ENCODE assay signal across 20 cellular contexts in genomic region chr21:45082715-45083114, GRCh38. TPM values are rescaled to one million over a fixed set of nuclear protein-coding genes. Genes with fewer than 3 reads are reported as not detected.
DNase-seq lines count a peak whose midpoint lies in the region; ATAC-seq, FAIRE-seq and TF ChIP-seq lines count a peak whose summit lies in the region.
"Had no signal": no experiment of that assay in that cellular context is flagged by ENCODE, and none has a peak within 500 bp of the region (broad histone marks: within the 10 kb centered on the region; RNA-seq: fewer than 3 reads in every experiment).

No MANE protein-coding gene starts in this region.

- CTCF ChIA-PET in HepG2 (lab: Yijun Ruan, JAX; ENCODE audit: low intra/inter-chr PET ratio, low total read pairs): no interaction called here
- CTCF ChIA-PET in T-cell (lab: Charles Lee): no interaction called here

- H3K36me3 ChIP-seq in right lobe of liver (no peaks in the 10 kb centered on the region), HepG2 (replicated peaks in 1 of 2; ENCODE audit: control insufficient read depth in 1 of 2, insufficient read depth in 2 of 2, low read length in 2 of 2) (peaks cover 0 to 12% of the 10 kb centered on the region in 2 experiments; a peak in 1 of 5 replicates), endodermal cell (ENCODE audit: control insufficient read depth, insufficient read depth, low read length) (no peaks in the 10 kb centered on the region)
- H3K36me3 ChIP-seq: Peyer's patch, SJCRH30, thyroid gland had no signal

- no peak overlapping the region for H3K4me2 ChIP-seq in HepG2 (ENCODE audit: low read depth, low read length)

- peaks cover 98 to 99% (median 99%) of the 10 kb centered on the region in 3 donors for H3K4me1 Mint-ChIP-seq in T-cell
- H3K4me1 Mint-ChIP-seq in endodermal cell: no peaks in the 10 kb centered on the region

- TF ChIP-seq EP300 in HepG2 (IDR thresholded peaks at IDR 0.05; ENCODE audit: low read depth in 2 of 2, low read length in 2 of 2) (no peak), HepG2 (CRISPR knock-in tag; IDR thresholded peaks at IDR 0.05; ENCODE audit: borderline replicate concordance) (no peak)

- TF ChIP-seq CTCF in right lobe of liver (IDR thresholded peaks at IDR 0.05): no peak
- no peak for TF ChIP-seq CTCF in HepG2 (CRISPR knock-in tag; IDR thresholded peaks at IDR 0.05)
- TF ChIP-seq CTCF in endodermal cell (conservative IDR thresholded peaks at IDR 0.05): no peak

- H3K4me3 ChIP-seq in right lobe of liver (no peak overlapping the region), HepG2 (replicated peaks in 1 of 3; ENCODE audit: insufficient read depth in 1 of 3, low read depth in 2 of 3, low read length in 3 of 3) (no peak overlapping the region), endodermal cell (ENCODE audit: low read length) (no peak overlapping the region)
- H3K4me3 ChIP-seq: Peyer's patch, SJCRH30, thyroid gland had no signal

- no peak overlapping the region for H3K27ac ChIP-seq in right lobe of liver
- H3K27ac ChIP-seq in HepG2 (ENCODE audit: extremely low read length, insufficient read depth, low read length): no peak overlapping the region
- no peak overlapping the region for H3K27ac ChIP-seq in endodermal cell (ENCODE audit: low read depth, low read length)
- H3K27ac ChIP-seq: parathyroid adenoma, Peyer's patch, SJCRH30, thyroid gland had no signal

- H3K27me3 ChIP-seq in right lobe of liver (no peaks in the 10 kb centered on the region), HepG2 (ENCODE audit: control insufficient read depth in 1 of 2, insufficient read depth in 2 of 2, low read length in 2 of 2) (no peaks in the 10 kb centered on the region), endodermal cell (ENCODE audit: control insufficient read depth, insufficient read depth, low read length, poor library complexity, severe bottlenecking) (no peaks in the 10 kb centered on the region)
- H3K27me3 ChIP-seq: Peyer's patch, SJCRH30, thyroid gland had no signal

- H3K9ac ChIP-seq in HepG2 (ENCODE audit: insufficient read depth, low read depth, low read length) (no peak overlapping the region), endodermal cell (ENCODE audit: extremely low read depth, low read length, poor library complexity, severe bottlenecking) (no peak overlapping the region)
- H3K9ac ChIP-seq: parathyroid adenoma had no signal

- H3K4me1 ChIP-seq in right lobe of liver: no peaks in the 10 kb centered on the region
- 0 out of 2 replicates have a peak, but pooled peaks cover 7% of the 10 kb centered on the region for H3K4me1 ChIP-seq in HepG2 (ENCODE audit: insufficient read depth, low read length)
- no peaks in the 10 kb centered on the region for H3K4me1 ChIP-seq in endodermal cell (ENCODE audit: control insufficient read depth, insufficient read depth, low read length)
- H3K4me1 ChIP-seq: parathyroid adenoma, SJCRH30, thyroid gland had no signal

- H3K9me3 ChIP-seq in right lobe of liver (no peaks in the 10 kb centered on the region), HepG2 (ENCODE audit: low read length) (no peaks in the 10 kb centered on the region), endodermal cell (ENCODE audit: control insufficient read depth, low read length) (no peaks in the 10 kb centered on the region)
- H3K9me3 ChIP-seq: Peyer's patch, SJCRH30, thyroid gland had no signal

- 63% methylated on average over 1 of the region's 4 CpGs for WGBS in right lobe of liver (ENCODE audit: insufficient coverage, low coverage, low lambda C conversion rate, missing lambda C conversion rate)
- WGBS in HepG2 (ENCODE audit: low lambda C conversion rate): 94% methylated on average over 4 of the region's 4 CpGs
- WGBS in endodermal cell (ENCODE audit: insufficient coverage in 1 of 2, insufficient read length in 1 of 2), 2 experiments: 87 to 95% methylated on average over 4 of the region's 4 CpGs

- peaks cover 7% of the 10 kb centered on the region for H3K36me3 Mint-ChIP-seq in T-cell
- no peaks in the 10 kb centered on the region for H3K36me3 Mint-ChIP-seq in endodermal cell (ENCODE audit: low read depth)

- ATAC-seq in right lobe of liver: peak in 3 of 4 donors; percentile 20 to 52 (median 27)
- no peak for ATAC-seq in HepG2
- no peak for ATAC-seq in T-cell (replicated peaks in 1 of 4)
- ATAC-seq: activated CD8-positive, alpha-beta memory T cell treated with anti-CD3 and anti-CD28 coated beads, Interleukin-2, amount 10 ng/mL, durations not matched to agents 7 days and 5 days; left cardiac atrium had no signal

- no peak overlapping the region for H2AFZ ChIP-seq in HepG2 (ENCODE audit: low read length)
- H2AFZ ChIP-seq: parathyroid adenoma had no signal

- no TSS peak for BruUV-seq in HepG2 (replicated peaks; lab: Mats Ljungman, UMichigan)

- POLR2A ChIA-PET in HepG2 (lab: Yijun Ruan, JAX): no interaction called here
- POLR2A ChIA-PET in T-cell (lab: Charles Lee): no interaction called here

- H3K27ac Mint-ChIP-seq in T-cell (peak overlapping the region; percentile 91 to 96), endodermal cell (no peak overlapping the region)
- H3K27ac Mint-ChIP-seq: activated CD8-positive, alpha-beta memory T cell treated with anti-CD3 and anti-CD28 coated beads, Interleukin-2, amount 10 ng/mL, durations not matched to agents 7 days and 5 days had no signal

- no peaks in the 10 kb centered on the region for H4K20me1 ChIP-seq in HepG2 (ENCODE audit: insufficient read depth, low read length)

- TF ChIP-seq POLR2A in right lobe of liver (IDR thresholded peaks at IDR 0.05) (no peak), HepG2 (IDR thresholded peaks at IDR 0.05; ENCODE audit: insufficient read depth in 1 of 2, low read depth in 2 of 2, low read length in 2 of 2) (no peak)

- no peaks in the 10 kb centered on the region for H3K9me3 Mint-ChIP-seq in T-cell
- H3K9me3 Mint-ChIP-seq in endodermal cell: no peaks in the 10 kb centered on the region
- H3K9me3 Mint-ChIP-seq: nephron had no signal

- H3K4me3 Mint-ChIP-seq in T-cell (peak overlapping the region in 2 of 3 donors; percentile 13 to 74), endodermal cell (no peak overlapping the region)
- H3K4me3 Mint-ChIP-seq: activated CD8-positive, alpha-beta memory T cell treated with anti-CD3 and anti-CD28 coated beads, Interleukin-2, amount 10 ng/mL, durations not matched to agents 7 days and 5 days; nephron had no signal

- in situ Hi-C loops in HepG2 (cut with HindIII; ENCODE audit: extremely low pct_ligation_motif_present, low pct_unique_long_range_greater_than_20kb): no loop called here

- H3K27me3 Mint-ChIP-seq in T-cell (no peaks in the 10 kb centered on the region), endodermal cell (ENCODE audit: insufficient read depth) (no peaks in the 10 kb centered on the region)
- H3K27me3 Mint-ChIP-seq: activated CD8-positive, alpha-beta memory T cell treated with anti-CD3 and anti-CD28 coated beads, Interleukin-2, amount 10 ng/mL, durations not matched to agents 7 days and 5 days had no signal

- TF ChIP-seq RAD21 in HepG2 (CRISPR knock-in tag; IDR thresholded peaks at IDR 0.05): no peak

- H3K79me2 ChIP-seq in HepG2 (ENCODE audit: insufficient read depth, low read length): peaks cover 6% of the 10 kb centered on the region

- no peak for FAIRE-seq in HepG2 (lab: Jason Lieb, UNC)

- no peak for DNase-seq in right lobe of liver
- no peak for DNase-seq in HepG2 (ENCODE audit: low spot score)
- DNase-seq in T-cell: no peak
- DNase-seq in endodermal cell: peak; percentile 28
- no peak for DNase-seq in DMS53 (lab: John Stamatoyannopoulos, UW)
- no peak for DNase-seq in T1000 (lab: John Stamatoyannopoulos, UW)
- DNase-seq in NOMO-1 treated with DMSO at 0.1 percent for 48 hours (lab: John Stamatoyannopoulos, UW; ENCODE audit: unreplicated experiment): no peak
- DNase-seq: activated CD8-positive, alpha-beta memory T cell treated with anti-CD3 and anti-CD28 coated beads, Interleukin-2, amount 10 ng/mL, durations not matched to agents 7 days and 5 days; activated gamma-delta T cell; COR-L47; EL; left cardiac atrium; NCI-H1930; NCI-H226; Peyer's patch; SJCRH30; stimulated activated naive CD4-positive, alpha-beta T cell; thyroid gland had no signal

- intact Hi-C loops in right lobe of liver (cut with DNase I) (no loop called here), HepG2 (cut with micrococcal nuclease; ENCODE audit: unreplicated experiment) (no loop called here)

TF ChIP-seq in HepG2, 621 proteins besides CTCF, POLR2A, EP300 and RAD21 (continues in another document):
- TF ChIP-seq HOXA3 (CRISPR knock-in tag; IDR thresholded peaks at IDR 0.05) (no peak), ZNF816 (CRISPR knock-in tag; IDR thresholded peaks at IDR 0.05; ENCODE audit: borderline replicate concordance) (no peak), ZNF773 (CRISPR knock-in tag; IDR thresholded peaks at IDR 0.05; ENCODE audit: borderline replicate concordance) (no peak), ZSCAN30 (CRISPR knock-in tag; IDR thresholded peaks at IDR 0.05) (no peak), GFI1 (CRISPR knock-in tag; IDR thresholded peaks at IDR 0.05; ENCODE audit: borderline replicate concordance) (no peak)

RNA-seq across cellular contexts. Expression of gene ADARB1, which starts 8.3 kb away (rescaled TPM):
- total RNA-seq in right lobe of liver: 1 to 10 TPM; 4.7 to 9.9 (median 8.6) TPM
- total RNA-seq in HepG2 (2016; rRNA removed; fragmentation: Illumina TruSeq; extraction: Trizol): 9.2 and 10.0 TPM in 2 replicates
- total RNA-seq in HepG2 (2016; cell fraction: cytosol; rRNA removed; fragmentation: Illumina TruSeq; extraction: Trizol; ENCODE audit: low read depth): 28.7 and 30.2 TPM in 2 replicates
- total RNA-seq in HepG2 (2016; cell fraction: insoluble cytoplasmic fraction; rRNA removed; fragmentation: Illumina TruSeq; extraction: Trizol): 7.9 and 11.7 TPM in 2 replicates
- 20.0 and 20.9 TPM in 2 replicates for total RNA-seq in HepG2 (2016; cell fraction: membrane; rRNA removed; fragmentation: Illumina TruSeq; extraction: Trizol)
- total RNA-seq in HepG2 (2016; cell fraction: nucleus; rRNA removed; fragmentation: Illumina TruSeq; extraction: Trizol): 8.5 and 10.4 TPM in 2 replicates
- 6.6 and 7.1 TPM in 2 replicates for polyA plus RNA-seq in HepG2 (2011; rRNA removed)
- polyA plus RNA-seq in HepG2 (2011; cell fraction: cytosol; rRNA removed): 4.2 and 4.4 TPM in 2 replicates
- polyA plus RNA-seq in HepG2 (2011; cell fraction: nucleus; rRNA removed): 22.2 and 26.9 TPM in 2 replicates
- polyA plus RNA-seq in HepG2 (2012): 5.3 and 7.8 TPM in 2 replicates
- 5.5 and 7.0 TPM in 2 replicates for polyA plus RNA-seq in HepG2 (2016; cell fraction: cytosol; fragmentation: Illumina TruSeq; extraction: Trizol; ENCODE audit: low read depth)
- 6.8 and 8.6 TPM in 2 replicates for polyA plus RNA-seq in HepG2 (2016; cell fraction: insoluble cytoplasmic fraction; fragmentation: Illumina TruSeq; extraction: Trizol; ENCODE audit: low read depth)
- polyA plus RNA-seq in HepG2 (2016; cell fraction: membrane; fragmentation: Illumina TruSeq; extraction: Trizol; ENCODE audit: low read depth): 6.8 and 9.8 TPM in 2 replicates
- 23.5 and 27.1 TPM in 2 replicates for polyA plus RNA-seq in HepG2 (2016; cell fraction: nucleus; fragmentation: Illumina TruSeq; extraction: Trizol; ENCODE audit: insufficient read depth, low read depth)
- polyA minus RNA-seq in HepG2 (2011; rRNA and poly(A)+ RNA removed; ENCODE audit: low replicate concordance): 15.4 and 123 TPM in 2 replicates
- 7.9 and 8.5 TPM in 2 replicates for polyA minus RNA-seq in HepG2 (2011; cell fraction: cytosol; rRNA and poly(A)+ RNA removed)
- 16.2 and 17.0 TPM in 2 replicates for polyA minus RNA-seq in HepG2 (2011; cell fraction: nucleus; rRNA and poly(A)+ RNA removed)
- 10 to 100 TPM; 39.7 to 50.3 (median 44.5) TPM for total RNA-seq in T-cell
- total RNA-seq in endodermal cell: 10 to 100 TPM; 11.5 to 20.1 TPM
- polyA plus RNA-seq in endodermal cell (2013, experiment 1 of 2): 8.1 TPM
- 9.4 TPM for polyA plus RNA-seq in endodermal cell (2013, experiment 2 of 2)

Comparison
In these comparisons a context has a peak if more than half of its experiments do, and no peak if none do; other contexts are left out.
1. ATAC-seq: peak in right lobe of liver (3 of 4); none in HepG2 (single experiment) and T-cell (0 of 4).